Comparison of ENCODE assay signal across 13 cellular contexts in the genomic region with DNA sequence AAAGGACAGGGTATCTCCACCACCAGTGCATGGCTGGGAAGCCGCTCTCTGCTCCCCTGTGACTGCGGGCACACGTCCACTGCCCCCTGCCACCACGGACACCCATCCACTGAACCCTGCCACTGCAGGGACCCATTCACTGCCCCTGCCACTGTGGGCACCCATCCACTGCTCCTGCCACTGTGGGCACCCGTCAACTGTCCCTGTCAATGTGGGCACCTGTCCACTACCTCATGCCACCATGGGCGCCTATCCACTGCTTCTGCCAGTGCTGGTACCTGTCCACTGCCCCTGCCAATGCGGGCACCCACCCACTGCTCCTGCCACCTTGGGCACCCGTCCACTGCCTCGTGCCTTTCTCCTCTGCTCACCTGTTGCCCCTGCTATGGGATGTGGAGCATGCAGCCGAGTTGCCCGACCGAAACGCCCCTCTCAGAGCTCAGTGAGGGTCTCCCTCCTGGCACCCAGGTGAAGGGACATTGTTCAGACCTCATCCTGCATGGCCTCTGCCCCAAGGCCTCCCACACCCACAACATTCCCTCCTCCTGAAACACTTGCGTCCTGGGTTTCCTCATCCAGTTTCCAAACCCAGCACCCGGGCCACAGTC.
"Had no signal": no experiment of that assay in that cellular context is flagged by ENCODE, and none has a peak within 500 bp of the region (broad histone marks: within the 10 kb centered on the region; RNA-seq: fewer than 3 reads in every experiment).

No MANE protein-coding gene starts in this region.

- H3K4me3 Mint-ChIP-seq: mesothelial cell of epicardium, natural killer cell, type B pancreatic cell had no signal

- DNase-seq: effector memory CD4-positive, alpha-beta T cell; heart right ventricle; hypothalamus; mammary epithelial cell; natural killer cell; small intestine; stimulated activated CD4-positive, alpha-beta T cell treated with anti-CD3 and anti-CD28 coated beads, Interleukin-12 subunit alpha, Interleukin-12 subunit beta, amount 100 ng/mL, for 4 hours; stimulated activated naive CD4-positive, alpha-beta T cell treated with Interleukin-2 at 50 U/mL for 16 hours; uterus had no signal

- ATAC-seq: esophagus mucosa, left lobe of liver, natural killer cell had no signal

- H3K27ac Mint-ChIP-seq: mesothelial cell of epicardium, natural killer cell had no signal

- H3K9me3 Mint-ChIP-seq: mesothelial cell of epicardium, natural killer cell, type B pancreatic cell had no signal

- H3K4me1 Mint-ChIP-seq: mesothelial cell of epicardium, natural killer cell had no signal

- H3K36me3 Mint-ChIP-seq: mesothelial cell of epicardium, natural killer cell, type B pancreatic cell had no signal

- H3K4me3 ChIP-seq: heart right ventricle, uterus had no signal

- H3K27me3 ChIP-seq: uterus had no signal

- H3K27ac ChIP-seq: heart right ventricle, uterus had no signal

- H3K4me1 ChIP-seq: heart right ventricle, uterus had no signal

- H3K9me3 ChIP-seq: heart right ventricle, uterus had no signal

- H3K36me3 ChIP-seq: heart right ventricle, uterus had no signal
